In the genomic region with DNA sequence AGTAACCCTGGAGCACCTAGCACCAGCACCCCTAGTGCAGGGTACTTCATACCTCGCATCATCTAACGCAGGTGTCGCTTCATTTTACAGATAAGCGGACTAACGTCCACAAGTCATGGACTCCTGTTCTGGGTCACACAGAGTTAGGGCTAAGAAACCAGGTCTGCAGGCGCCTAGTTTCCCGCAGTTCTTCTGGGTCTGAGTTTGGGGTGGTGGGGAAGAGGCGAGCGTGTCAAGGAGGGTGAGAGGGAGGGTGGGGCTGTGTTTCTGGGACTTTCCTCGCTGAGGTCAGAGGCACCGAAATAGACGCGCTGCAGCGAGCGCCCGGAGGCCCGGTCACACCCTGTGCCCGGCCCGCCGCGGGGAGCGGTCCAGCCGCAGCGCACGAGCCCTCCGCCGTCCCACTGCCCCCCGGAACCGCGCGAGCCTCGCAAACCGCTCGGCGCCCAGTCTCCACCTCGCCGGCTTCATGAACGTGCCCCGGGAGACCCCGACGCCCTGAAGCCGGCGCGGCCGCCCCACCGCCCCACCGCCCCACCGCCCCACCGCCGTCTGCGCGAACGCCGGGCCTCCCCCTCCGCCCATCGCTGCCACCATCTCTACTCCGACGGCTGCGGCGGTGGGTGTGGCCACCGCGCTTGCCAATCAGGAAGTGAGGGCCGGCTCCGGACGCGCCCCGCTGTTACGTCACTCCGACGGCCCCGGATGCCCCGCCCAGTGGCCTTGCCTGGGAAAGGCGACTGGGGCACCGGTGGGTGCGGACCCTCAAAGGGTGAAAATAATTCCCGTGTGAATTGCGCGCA, we compare ENCODE assay signal across 8 cellular contexts. TPM values are rescaled to one million over a fixed set of nuclear protein-coding genes. Genes with fewer than 3 reads are reported as not detected.
DNase-seq lines count a peak whose midpoint lies in the region; ATAC-seq, FAIRE-seq and TF ChIP-seq lines count a peak whose summit lies in the region.

No MANE protein-coding gene starts in this region.

- peak; percentile 60 for ATAC-seq in HG02571 (IDR thresholded peaks at IDR 0.05; ENCODE audit: unreplicated experiment)

- DNase-seq in GM10248 (ENCODE audit: extremely low spot score): peak; percentile 88
- DNase-seq in NCI-H1092 treated with DMSO at 0.1 percent for 48 hours (lab: John Stamatoyannopoulos, UW): peak; percentile 82
- peak; percentile 75 to 92 (median 83) for DNase-seq in T-helper 2 cell
- DNase-seq in amygdala (lab: John Stamatoyannopoulos, UW): peak in 54 of 56 donors; percentile 7 to 85 (median 55)
- peak; percentile 94 for DNase-seq in right atrium auricular region (ENCODE audit: low spot score)
- peak; percentile 39 for DNase-seq in pulmonary artery endothelial cell (ENCODE audit: low read depth, low spot score)
- peak; percentile 94 for DNase-seq in urothelium cell line (ENCODE audit: low spot score)

- peak overlapping the region; percentile 93 to 97 for H3K27ac ChIP-seq in right atrium auricular region

- peak overlapping the region; percentile 36 to 64 for H3K4me3 ChIP-seq in right atrium auricular region

- POLR2A ChIA-PET in GM10248 (lab: Yijun Ruan, JAX): interaction anchor here (0.9 kb wide), 1 partner anchor 35 kb away, joined by 3 read pairs; no protein-coding TSS in a partner anchor

- peaks cover 0 to 65% of the 10 kb centered on the region in 2 donors for H3K4me1 ChIP-seq in right atrium auricular region

- no peak for TF ChIP-seq CTCF in GM10248 (IDR thresholded peaks at IDR 0.05; ENCODE audit: control extremely low read depth, extremely low read depth, low read depth, missing control alignments)
- peak in 1 of 2 donors; percentile 23 for TF ChIP-seq CTCF in right atrium auricular region (IDR thresholded peaks at IDR 0.05)

- H3K9me3 ChIP-seq in right atrium auricular region: no peaks in the 10 kb centered on the region

- FAIRE-seq in urothelium cell line (lab: Jason Lieb, UNC): peak; percentile 42

- H3K36me3 ChIP-seq in right atrium auricular region: no peaks in the 10 kb centered on the region

- CTCF ChIA-PET in GM10248 (lab: Yijun Ruan, JAX): interaction anchor here (0.6 to 3.8 kb wide), 12 partner anchors 10 to 265 kb away, joined by 3 to 154 read pairs (median 6); a partner anchor contains a TSS

- H3K27me3 ChIP-seq in right atrium auricular region: no peaks in the 10 kb centered on the region

RNA-seq across cellular contexts. Expression of a gene that starts 12.3 kb away (rescaled TPM):
- total RNA-seq in right atrium auricular region (10 to 100 TPM; 40.2 to 43.3 TPM), pulmonary artery endothelial cell (41.0 and 41.1 TPM in 2 replicates)

RNA-seq across cellular contexts. Expression of a gene that starts 24.7 kb away (rescaled TPM):
- total RNA-seq in right atrium auricular region: 10 to 100 TPM in 1 of 2 donors, 1 to 10 TPM in 1; 5.7 to 19.8 TPM
- 0.07 and 0.18 TPM in 2 replicates for total RNA-seq in pulmonary artery endothelial cell

RNA-seq across cellular contexts. Expression of a gene that starts 55.8 kb away (rescaled TPM):
- total RNA-seq in right atrium auricular region: 10 to 100 TPM; 23.5 to 35.0 TPM
- total RNA-seq in pulmonary artery endothelial cell: 4.3 and 7.0 TPM in 2 replicates

Comparison
In these comparisons a context has a peak if more than half of its experiments do, and no peak if none do; other contexts are left out.
1. Peak in every context shown above with its lines: DNase-seq, ATAC-seq, H3K4me3 ChIP-seq and H3K27ac ChIP-seq.
2. DNase-seq: peak in every context shown above with its lines; median percentile 94 in right atrium auricular region; 94 in urothelium cell line; 88 in GM10248; 83 in T-helper 2 cell; 82 in NCI-H1092 treated with DMSO at 0.1 percent for 48 hours; 55 in amygdala; 39 in pulmonary artery endothelial cell.